11 cellular contexts compared by ENCODE assay signal in the genomic region with DNA sequence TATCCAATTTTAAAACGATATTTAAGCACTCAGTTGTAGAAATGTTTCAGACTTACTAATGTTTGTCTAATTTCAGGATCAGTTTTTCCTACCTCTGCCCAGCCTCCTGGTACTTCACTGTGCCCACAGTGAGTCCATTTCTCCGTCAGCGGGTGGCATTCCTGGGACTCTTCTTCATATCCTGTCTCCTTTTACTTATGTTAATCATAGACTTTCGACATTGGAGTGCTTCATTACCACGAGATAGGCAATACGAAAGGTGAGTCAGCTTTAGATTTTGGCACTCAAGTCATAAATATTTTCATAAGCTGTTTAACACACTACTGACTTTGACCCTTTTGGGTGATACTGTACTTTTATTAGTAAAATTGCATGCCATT. TPM values are rescaled to one million over a fixed set of nuclear protein-coding genes. Genes with fewer than 3 reads are reported as not detected.
DNase-seq lines count a peak whose midpoint lies in the region; ATAC-seq and TF ChIP-seq lines count a peak whose summit lies in the region.
"Had no signal": no experiment of that assay in that cellular context is flagged by ENCODE, and none has a peak within 500 bp of the region (broad histone marks: within the 10 kb centered on the region; RNA-seq: fewer than 3 reads in every experiment).

No MANE protein-coding gene starts in this region.

- BruUV-seq in A673 (replicated peaks; lab: Mats Ljungman, UMichigan): no TSS peak

- H3K4me1 ChIP-seq in A673 (ENCODE audit: insufficient read depth, low read length, poor library complexity, severe bottlenecking): no peaks in the 10 kb centered on the region
- peaks cover 10 to 28% (median 15%) of the 10 kb centered on the region in 4 donors for H3K4me1 ChIP-seq in upper lobe of left lung

- H3K36me3 ChIP-seq in A673 (ENCODE audit: insufficient read depth, low read length, poor library complexity, severe bottlenecking) (no peaks in the 10 kb centered on the region), upper lobe of left lung (peaks cover 0 to 22% (median 4%) of the 10 kb centered on the region in 4 donors)

- intact Hi-C loops in A673 (cut with micrococcal nuclease; ENCODE audit: unreplicated experiment): no loop called here

- H3K9me3 ChIP-seq in A673 (ENCODE audit: low read depth, low read length, poor library complexity, severe bottlenecking): no peaks in the 10 kb centered on the region
- no peaks in the 10 kb centered on the region for H3K9me3 ChIP-seq in upper lobe of left lung

- TF ChIP-seq EP300 in upper lobe of left lung (IDR thresholded peaks at IDR 0.05): no peak

- TF ChIP-seq POLR2A in upper lobe of left lung (IDR thresholded peaks at IDR 0.05): no peak

- CTCF ChIA-PET in A673 (lab: Charles Lee): no interaction called here

- in situ Hi-C loops in astrocyte of the cerebellum (cut with HindIII; ENCODE audit: low sequenced_read_pairs): no loop called here

- ATAC-seq in upper lobe of left lung (ENCODE audit: low FRiP score in 2 of 2) (no peak), GM21825 (IDR thresholded peaks at IDR 0.05; ENCODE audit: unreplicated experiment) (no peak)

- H3K27ac ChIP-seq in A673 (ENCODE audit: low read depth, low read length, poor library complexity, severe bottlenecking) (no peak overlapping the region), upper lobe of left lung (no peak overlapping the region)
- H3K27ac ChIP-seq: C4-2B had no signal

- POLR2A ChIA-PET in A673 (lab: Charles Lee; ENCODE audit: low non-redundant PET): no interaction called here

- 65 to 77% methylated on average over 6 of the region's 6 CpGs for WGBS in upper lobe of left lung, 2 donors

- DNase-seq in A673 (ENCODE audit: low spot score): peak; percentile 50
- peak; percentile 92 for DNase-seq in HT1080 (ENCODE audit: low read depth)
- no peak for DNase-seq in astrocyte of the cerebellum (ENCODE audit: low read depth)
- DNase-seq in glomerular visceral epithelial cell (ENCODE audit: extremely low spot score): peak; percentile 76
- no peak for DNase-seq in upper lobe of left lung
- no peak for DNase-seq in activated CD4-positive, alpha-beta T cell treated with anti-CD3 and anti-CD28 coated beads for 1 hour
- no peak for DNase-seq in islet precursor cell
- DNase-seq: NCI-H1092, OCI-M1 had no signal

- TF ChIP-seq CTCF in A673 (conservative IDR thresholded peaks at IDR 0.05; ENCODE audit: low read depth, low read length) (no peak), astrocyte of the cerebellum (IDR thresholded peaks at IDR 0.05; ENCODE audit: low read depth, low read length, missing control alignments) (no peak), upper lobe of left lung (IDR thresholded peaks at IDR 0.05) (no peak)

- peaks cover 19% of the 10 kb centered on the region for H3K27me3 ChIP-seq in A673 (replicated peaks; ENCODE audit: insufficient read depth, low read depth, low read length, poor library complexity)
- no peaks in the 10 kb centered on the region for H3K27me3 ChIP-seq in upper lobe of left lung

- H3K4me3 ChIP-seq in A673 (ENCODE audit: low read depth, low read length, poor library complexity, severe bottlenecking) (no peak overlapping the region), astrocyte of the cerebellum (ENCODE audit: low read depth, low read length) (peak overlapping the region; percentile 2), upper lobe of left lung (no peak overlapping the region)

RNA-seq across cellular contexts. Expression of a gene that starts 2.1 kb away (rescaled TPM):
- total RNA-seq in A673 (2021): 10.1 and 11.1 TPM in 2 replicates
- total RNA-seq in HT1080 (2014; rRNA removed; shearing (Covaris generic)): 14.6 and 15.0 TPM in 2 replicates
- polyA plus RNA-seq in HT1080 (2015; cell fraction: cytosol; rRNA removed): 6.6 and 8.7 TPM in 2 replicates
- 6.9 and 7.4 TPM in 2 replicates for polyA plus RNA-seq in HT1080 (2015; cell fraction: nucleus; rRNA removed)
- total RNA-seq in upper lobe of left lung: 10 to 100 TPM in 3 of 6 donors, 1 to 10 TPM in 3; 2.9 to 12.3 (median 9.3) TPM

RNA-seq across cellular contexts. Expression of a gene that starts 41.1 kb away (rescaled TPM):
- 31.0 and 31.1 TPM in 2 replicates for total RNA-seq in A673 (2021)
- total RNA-seq in HT1080 (2014; rRNA removed; shearing (Covaris generic)): 15.0 and 19.2 TPM in 2 replicates
- polyA plus RNA-seq in HT1080 (2015; cell fraction: cytosol; rRNA removed): 12.1 and 13.1 TPM in 2 replicates
- 69.0 and 72.8 TPM in 2 replicates for polyA plus RNA-seq in HT1080 (2015; cell fraction: nucleus; rRNA removed)
- total RNA-seq in upper lobe of left lung: 10 to 100 TPM; 25.7 to 53.4 (median 45.3) TPM

Comparison
In these comparisons a context has a peak if more than half of its experiments do, and no peak if none do; other contexts are left out.
1. DNase-seq: peak in A673 (single experiment), HT1080 (single experiment) and glomerular visceral epithelial cell (single experiment); none in astrocyte of the cerebellum (single experiment), upper lobe of left lung (0 of 2), activated CD4-positive, alpha-beta T cell treated with anti-CD3 and anti-CD28 coated beads for 1 hour (single experiment) and islet precursor cell (single experiment).